In genomic region chr7:1669954-1670893, GRCh38 we compare ENCODE assay signal across 9 cellular contexts. TPM values are rescaled to one million over a fixed set of nuclear protein-coding genes. Genes with fewer than 3 reads are reported as not detected.
A peak's percentile ranks its signal among the peaks of the same experiment; 100 is the strongest.
DNase-seq lines count a peak whose midpoint lies in the region; ATAC-seq, FAIRE-seq and TF ChIP-seq lines count a peak whose summit lies in the region.
"Had no signal": no experiment of that assay in that cellular context is flagged by ENCODE, and none has a peak within 500 bp of the region (broad histone marks: within the 10 kb centered on the region; RNA-seq: fewer than 3 reads in every experiment).

ELFN1 (plus strand) TSS chr7:1670277; CDS start chr7:1744597, 74,320 bp downstream.

- H3K4me1 ChIP-seq in ascending aorta = peaks cover 16 to 23% of the 10 kb centered on the region in 2 donors
- H3K4me1 ChIP-seq in keratinocyte (ENCODE audit: control insufficient read depth, extremely low read depth, insufficient read depth, low read length) = peaks cover 2% of the 10 kb centered on the region

- H3K27me3 Mint-ChIP-seq in activated naive CD4-positive, alpha-beta T cell treated with anti-CD3 and anti-CD28 coated beads for 36 hours (ENCODE audit: low read depth) = peaks cover 32% of the 10 kb centered on the region

- H3K27ac ChIP-seq in ascending aorta = no peak within 1 kb of the TSS
- no peak within 1 kb of the TSS for H3K27ac ChIP-seq in keratinocyte (ENCODE audit: control insufficient read depth, insufficient read depth, low read length)
- H3K27ac ChIP-seq: VCaP had no signal

- peaks cover 13% of the 10 kb centered on the region for H3K4me1 Mint-ChIP-seq in activated naive CD4-positive, alpha-beta T cell treated with anti-CD3 and anti-CD28 coated beads for 36 hours (ENCODE audit: low read depth)

- no peak for TF ChIP-seq CTCF in ascending aorta (IDR thresholded peaks at IDR 0.05)
- TF ChIP-seq CTCF in keratinocyte (optimal IDR thresholded peaks at IDR 0.05 in 1 of 3, IDR thresholded peaks at IDR 0.05 in 1 of 3, conservative IDR thresholded peaks at IDR 0.05 in 1 of 3; ENCODE audit: extremely low read depth in 1 of 3, insufficient read depth in 2 of 3, low read length in 3 of 3) = no peak

- peak within 1 kb of the TSS; percentile 18 for H3K4me3 Mint-ChIP-seq in activated naive CD4-positive, alpha-beta T cell treated with anti-CD3 and anti-CD28 coated beads for 36 hours

- no peak within 1 kb of the TSS for H3K9ac ChIP-seq in keratinocyte (ENCODE audit: control insufficient read depth, extremely low read depth, insufficient read depth, low read length)

- H2AFZ ChIP-seq in keratinocyte (ENCODE audit: control insufficient read depth, low read length) = no peak within 1 kb of the TSS

- H3K4me2 ChIP-seq in keratinocyte (ENCODE audit: control insufficient read depth, extremely low read depth, insufficient read depth, low read depth, low read length) = peak within 1 kb of the TSS; percentile 41

- H3K27ac Mint-ChIP-seq in activated naive CD4-positive, alpha-beta T cell treated with anti-CD3 and anti-CD28 coated beads for 36 hours = no peak within 1 kb of the TSS

- intact Hi-C loops in activated naive CD4-positive, alpha-beta T cell treated with anti-CD3 and anti-CD28 coated beads for 36 hours (cut with micrococcal nuclease) = loop anchor here (10.0 kb wide), 1 partner anchor 255 kb away; no protein-coding TSS in a partner anchor
- intact Hi-C loops in ascending aorta (cut with DNase I) = loop anchor here (10.0 kb wide), 1 partner anchor 685 kb away; the partner anchor contains the start of gene EIF3B

- FAIRE-seq in keratinocyte (lab: Jason Lieb, UNC) (no peak), urothelium cell line (lab: Jason Lieb, UNC) (peak; percentile 92)

- ATAC-seq in HG03095 (IDR thresholded peaks at IDR 0.05; ENCODE audit: unreplicated experiment) = no peak

- no peaks in the 10 kb centered on the region for H3K9me3 Mint-ChIP-seq in activated naive CD4-positive, alpha-beta T cell treated with anti-CD3 and anti-CD28 coated beads for 36 hours

- dilution Hi-C loops in keratinocyte (cut with MboI; ENCODE audit: extremely low pct_ligation_motif_present, low sequenced_read_pairs) = no loop called here

- no peaks in the 10 kb centered on the region for H3K79me2 ChIP-seq in keratinocyte (ENCODE audit: control insufficient read depth, insufficient read depth, low read length)

- H3K9me3 ChIP-seq in ascending aorta = no peaks in the 10 kb centered on the region
- no peaks in the 10 kb centered on the region for H3K9me3 ChIP-seq in keratinocyte (ENCODE audit: control insufficient read depth, low read depth, low read length)

- H4K20me1 ChIP-seq in keratinocyte (ENCODE audit: control insufficient read depth, extremely low read depth, insufficient read depth, low read length) = peaks cover 2% of the 10 kb centered on the region

- H3K27me3 ChIP-seq in ascending aorta (peaks cover 30% of the 10 kb centered on the region), keratinocyte (ENCODE audit: control insufficient read depth, extremely low read depth, insufficient read depth, low read length) (peaks cover 62% of the 10 kb centered on the region)

- H3K4me3 ChIP-seq in ascending aorta = peak within 1 kb of the TSS; percentile 46 to 55
- H3K4me3 ChIP-seq in keratinocyte (ENCODE audit: control insufficient read depth in 2 of 3, extremely low read depth in 1 of 3, insufficient read depth in 2 of 3, low read depth in 1 of 3, low read length in 3 of 3) = peak within 1 kb of the TSS; percentile 21 to 52 (median 26)

- peak; percentile 2 for DNase-seq in activated naive CD4-positive, alpha-beta T cell treated with anti-CD3 and anti-CD28 coated beads for 36 hours
- no peak for DNase-seq in activated naive CD4-positive, alpha-beta T cell treated with Interleukin-2 at 50 U/mL for 16 hours
- DNase-seq in ascending aorta (ENCODE audit: low spot score in 2 of 2) (peak in 1 of 2 donors; percentile 44), keratinocyte (ENCODE audit: low read depth, low spot score) (no peak), urothelium cell line (ENCODE audit: low spot score) (peak; percentile 92), NCI-H187 treated with DMSO at 0.1 percent for 48 hours (lab: John Stamatoyannopoulos, UW) (no peak), DMS79 treated with DMSO at 0.1 percent for 48 hours (lab: John Stamatoyannopoulos, UW) (no peak)

- no peaks in the 10 kb centered on the region for H3K36me3 ChIP-seq in ascending aorta
- H3K36me3 ChIP-seq in keratinocyte (ENCODE audit: control insufficient read depth in 2 of 2, extremely low read depth in 1 of 2, insufficient read depth in 2 of 2, low read length in 2 of 2) = no peaks in the 10 kb centered on the region

- no peaks in the 10 kb centered on the region for H3K36me3 Mint-ChIP-seq in activated naive CD4-positive, alpha-beta T cell treated with anti-CD3 and anti-CD28 coated beads for 36 hours (ENCODE audit: low read depth)

- no peaks in the 10 kb centered on the region for H3K9me1 ChIP-seq in keratinocyte (ENCODE audit: control insufficient read depth, extremely low read depth, insufficient read depth, low read length)

- CTCF ChIA-PET in activated naive CD4-positive, alpha-beta T cell treated with anti-CD3 and anti-CD28 coated beads for 36 hours (lab: Charles Lee) = no interaction called here

RNA-seq across cellular contexts. Expression of gene ELFN1, which starts in this region (rescaled TPM):
- not detected for total RNA-seq in activated naive CD4-positive, alpha-beta T cell treated with anti-CD3 and anti-CD28 coated beads for 36 hours
- total RNA-seq in ascending aorta = 7.3 TPM
- polyA plus RNA-seq in keratinocyte = 0.03 to 0.36 TPM in 2 of 3 replicates, not detected in the other
- not detected for polyA plus RNA-seq in keratinocyte (2011; ENCODE audit: low read depth)
- polyA plus RNA-seq in keratinocyte (2011; cell fraction: cytosol; rRNA removed) = 0.05 and 0.22 TPM in 2 replicates
- 0.18 and 0.65 TPM in 2 replicates for polyA plus RNA-seq in keratinocyte (2011; cell fraction: nucleus; rRNA removed)
- polyA plus RNA-seq in keratinocyte (2012; ENCODE audit: low replicate concordance) = 0.03 and 0.13 TPM in 2 replicates
- 0.13 to 0.23 TPM in 2 of 3 replicates, not detected in the other for polyA minus RNA-seq in keratinocyte
- not detected for polyA minus RNA-seq in keratinocyte (2011; cell fraction: cytosol; rRNA and poly(A)+ RNA removed)
- polyA minus RNA-seq in keratinocyte (2011; cell fraction: nucleus; rRNA and poly(A)+ RNA removed) = 0.74 and 0.85 TPM in 2 replicates

Comparison
In these comparisons a context has a peak if more than half of its experiments do, and no peak if none do; other contexts are left out.
1. Peak in DNase-seq in activated naive CD4-positive, alpha-beta T cell treated with anti-CD3 and anti-CD28 coated beads for 36 hours; RNA of the gene not detected or under 1 TPM.